11 cellular contexts compared by ENCODE assay signal in genomic region chr5:135030691-135031145, GRCh38. TPM values are rescaled to one million over a fixed set of nuclear protein-coding genes. Genes with fewer than 3 reads are reported as not detected.
DNase-seq lines count a peak whose midpoint lies in the region; ATAC-seq and TF ChIP-seq lines count a peak whose summit lies in the region.
"Had no signal": no experiment of that assay in that cellular context is flagged by ENCODE, and none has a peak within 500 bp of the region (broad histone marks: within the 10 kb centered on the region; RNA-seq: fewer than 3 reads in every experiment).

No MANE protein-coding gene starts in this region.

- 17% methylated on average over 7 of the region's 11 CpGs for WGBS in esophagus muscularis mucosa

- H3K36me3 Mint-ChIP-seq in Calu3 (ENCODE audit: insufficient read depth, unreplicated experiment), result peaks cover 50% of the 10 kb centered on the region

- no peaks in the 10 kb centered on the region for H3K36me3 ChIP-seq in esophagus muscularis mucosa
- peaks cover 13% of the 10 kb centered on the region for H3K36me3 ChIP-seq in osteoblast (ENCODE audit: insufficient read depth, low read length)

- H3K4me2 ChIP-seq in osteoblast (ENCODE audit: insufficient read depth, low read length), result peak overlapping the region; percentile 85

- H3K27ac Mint-ChIP-seq in Calu3 (ENCODE audit: unreplicated experiment), result peak overlapping the region; percentile 46

- peaks cover 3% of the 10 kb centered on the region for H3K9me3 Mint-ChIP-seq in Calu3 (ENCODE audit: low read depth, unreplicated experiment)

- H3K9me3 ChIP-seq in esophagus muscularis mucosa (no peaks in the 10 kb centered on the region), osteoblast (ENCODE audit: low read depth, low read length) (no peaks in the 10 kb centered on the region)

- no TSS peak for BruUV-seq in Calu3 (replicated peaks; lab: Mats Ljungman, UMichigan)

- peaks cover 75% of the 10 kb centered on the region for H3K79me2 ChIP-seq in osteoblast (ENCODE audit: insufficient read depth, low read length)

- CTCF ChIA-PET in Calu3 (lab: Charles Lee) (interaction anchor here (0.6 kb wide), 1 partner anchor 368 kb away, joined by 3 read pairs; no protein-coding TSS in a partner anchor), RWPE1 (lab: Yijun Ruan, JAX) (interaction anchor here (1.0 to 3.7 kb wide), 3 partner anchors 12 to 161 kb away, joined by 3 to 32 read pairs (median 4); no protein-coding TSS in a partner anchor)

- H3K4me1 ChIP-seq in esophagus muscularis mucosa, result peaks cover 36 to 73% (median 67%) of the 10 kb centered on the region in 4 donors
- peaks cover 9% of the 10 kb centered on the region for H3K4me1 ChIP-seq in osteoblast (ENCODE audit: insufficient read depth, low read length)

- DNase-seq in Calu3, result peak; percentile 43
- DNase-seq in RWPE1 (ENCODE audit: low spot score), result peak; percentile 67
- no peak for DNase-seq in esophagus muscularis mucosa (ENCODE audit: extremely low spot score)
- peak; percentile 99 for DNase-seq in osteoblast (ENCODE audit: insufficient read length, low spot score, missing footprints)
- no peak for DNase-seq in NCI-H526 (lab: John Stamatoyannopoulos, UW)
- no peak for DNase-seq in stimulated activated CD8-positive, alpha-beta memory T cell treated with anti-CD3 and anti-CD28 coated beads, Interleukin-4, amount 100 ng/mL, for 48 hours
- DNase-seq: effector CD8-positive, alpha-beta T cell; GDM1 had no signal

- no peak for TF ChIP-seq CTCF in Calu3 (IDR thresholded peaks at IDR 0.05; ENCODE audit: unreplicated experiment)
- TF ChIP-seq CTCF in RWPE1 (conservative IDR thresholded peaks at IDR 0.05; ENCODE audit: low read depth), result no peak
- no peak for TF ChIP-seq CTCF in esophagus muscularis mucosa (IDR thresholded peaks at IDR 0.05)
- no peak for TF ChIP-seq CTCF in osteoblast (IDR thresholded peaks at IDR 0.05; ENCODE audit: extremely low read depth, low read depth, low read length)

- H3K4me1 Mint-ChIP-seq in Calu3 (ENCODE audit: low read depth, unreplicated experiment), result peaks cover 21% of the 10 kb centered on the region

- POLR2A ChIA-PET in RWPE1 (lab: Yijun Ruan, JAX; ENCODE audit: low non-redundant PET), result no interaction called here

- peak overlapping the region; percentile 88 for H3K4me3 Mint-ChIP-seq in Calu3 (ENCODE audit: low read depth, unreplicated experiment)

- H3K27me3 Mint-ChIP-seq in Calu3 (ENCODE audit: unreplicated experiment), result peaks cover 52% of the 10 kb centered on the region

- H2AFZ ChIP-seq in osteoblast (ENCODE audit: low read length), result peak overlapping the region; percentile 85

- H3K4me3 ChIP-seq in esophagus muscularis mucosa (peak overlapping the region; percentile 59 to 71 (median 62)), osteoblast (ENCODE audit: insufficient read depth, low read length) (peak overlapping the region; percentile 93)

- peak overlapping the region; percentile 89 for H3K27ac ChIP-seq in RWPE1
- H3K27ac ChIP-seq in esophagus muscularis mucosa (replicated peaks in 1 of 4), result peak overlapping the region in 3 of 4 donors; percentile 26 to 60 (median 37)
- peak overlapping the region; percentile 88 for H3K27ac ChIP-seq in osteoblast (ENCODE audit: low read depth, low read length)

- intact Hi-C loops in Calu3 (cut with micrococcal nuclease; ENCODE audit: unreplicated experiment), result loop anchor here (5.0 kb wide), 2 partner anchors 97 to 162 kb away; no protein-coding TSS in a partner anchor
- intact Hi-C loops in esophagus muscularis mucosa (cut with DNase I), result no loop called here

- TF ChIP-seq POLR2A in esophagus muscularis mucosa (IDR thresholded peaks at IDR 0.05; ENCODE audit: low read depth), result no peak

- no peak for TF ChIP-seq EP300 in esophagus muscularis mucosa (IDR thresholded peaks at IDR 0.05)

- ATAC-seq in GM21526 (IDR thresholded peaks at IDR 0.05; ENCODE audit: low FRiP score, unreplicated experiment) (no peak), HG02938 (IDR thresholded peaks at IDR 0.05; ENCODE audit: unreplicated experiment) (no peak)
- ATAC-seq: HCT116 had no signal

- H4K20me1 ChIP-seq in osteoblast (ENCODE audit: insufficient read depth, low read length), result no peaks in the 10 kb centered on the region

- H3K27me3 ChIP-seq in esophagus muscularis mucosa, result peaks cover 33 to 100% (median 64%) of the 10 kb centered on the region in 4 donors
- H3K27me3 ChIP-seq in osteoblast (ENCODE audit: insufficient read depth, low read length), result no peaks in the 10 kb centered on the region

RNA-seq across cellular contexts. Expression of gene PITX1, which starts 3.3 kb away (rescaled TPM):
- 12.1 and 12.9 TPM in 2 replicates for total RNA-seq in Calu3 (2022)
- 1 to 10 TPM; 3.7 to 8.7 (median 6.2) TPM for total RNA-seq in esophagus muscularis mucosa
- 8.3 and 9.8 TPM in 2 replicates for total RNA-seq in osteoblast

Comparison
In these comparisons a context has a peak if more than half of its experiments do, and no peak if none do; other contexts are left out.
1. DNase-seq: peak in Calu3 (single experiment), RWPE1 (single experiment) and osteoblast (single experiment); none in esophagus muscularis mucosa (single experiment), NCI-H526 (0 of 2) and stimulated activated CD8-positive, alpha-beta memory T cell treated with anti-CD3 and anti-CD28 coated beads, Interleukin-4, amount 100 ng/mL, for 48 hours (single experiment).
2. H3K27ac ChIP-seq: peak in every context shown above with its lines; median percentile 89 in RWPE1; 88 in osteoblast; 37 in esophagus muscularis mucosa.